Comparison of ENCODE assay signal across 21 cellular contexts in the genomic region with DNA sequence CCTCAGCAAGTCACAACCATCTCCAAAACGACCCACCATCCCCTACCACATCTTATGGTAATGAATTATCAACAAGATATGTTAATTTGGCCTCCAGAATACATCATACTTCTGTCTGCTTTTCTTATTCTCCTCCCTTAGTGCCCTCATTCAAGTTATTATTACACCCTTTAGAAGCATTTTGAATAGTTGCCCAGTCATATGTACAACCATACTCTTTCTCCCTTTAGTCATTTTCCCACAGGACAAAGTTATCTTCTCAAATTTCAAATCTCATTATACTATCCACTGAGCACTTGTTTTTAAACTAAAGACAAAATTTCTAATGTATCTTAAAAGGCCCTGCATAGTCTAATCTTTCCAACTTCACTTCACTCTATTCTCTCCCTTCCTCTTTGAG.
DNase-seq lines count a peak whose midpoint lies in the region; ATAC-seq and TF ChIP-seq lines count a peak whose summit lies in the region.
"Had no signal": no experiment of that assay in that cellular context is flagged by ENCODE, and none has a peak within 500 bp of the region (broad histone marks: within the 10 kb centered on the region; RNA-seq: fewer than 3 reads in every experiment).

No MANE protein-coding gene starts in this region.

- H3K4me2 ChIP-seq in MM.1S (ENCODE audit: low read depth, low read length): no peak overlapping the region

- H4K20me1 ChIP-seq in MM.1S (ENCODE audit: insufficient read depth, low read length): no peaks in the 10 kb centered on the region

- H2AFZ ChIP-seq in MM.1S (ENCODE audit: low read length): no peak overlapping the region
- H2AFZ ChIP-seq: parathyroid adenoma had no signal

- H3F3A ChIP-seq in MM.1S (ENCODE audit: insufficient read depth, low read length): no peaks in the 10 kb centered on the region

- H3K4me1 ChIP-seq in neutrophil (ENCODE audit: control insufficient read depth in 1 of 2, insufficient read depth in 1 of 2, low read depth in 1 of 2, low read length in 1 of 2) (peaks cover 44 to 53% of the 10 kb centered on the region in 2 experiments), MM.1S (ENCODE audit: low read length) (no peaks in the 10 kb centered on the region)
- H3K4me1 ChIP-seq: body of pancreas, parathyroid adenoma, tibial artery had no signal

- H3K4me3 ChIP-seq in AG10803 (ENCODE audit: low read length) (no peak overlapping the region), neutrophil (ENCODE audit: low read depth in 1 of 2, low read length in 1 of 2) (no peak overlapping the region), MG63 (no peak overlapping the region), MM.1S (ENCODE audit: low read length) (no peak overlapping the region)
- H3K4me3 ChIP-seq: body of pancreas, tibial artery had no signal

- H3K9me3 ChIP-seq in neutrophil (no peaks in the 10 kb centered on the region), MG63 (no peaks in the 10 kb centered on the region), MM.1S (replicated peaks; ENCODE audit: insufficient read depth, low read length) (no peaks in the 10 kb centered on the region)
- H3K9me3 ChIP-seq: body of pancreas, tibial artery had no signal

- DNase-seq in AG10803 (ENCODE audit: low read depth) (peak; percentile 31), M059J (ENCODE audit: low read depth) (peak; percentile 40), dedifferentiated amniotic fluid mesenchymal stem cell (ENCODE audit: extremely low spot score) (peak; percentile 27), MG63 (no peak), MM.1S (no peak)
- DNase-seq: activated T-cell treated with anti-CD3 and anti-CD28 coated beads, Interleukin-2, amount 50 U/mL, for 72 hours; body of pancreas; DMS53; KG1; kidney; naive thymus-derived CD4-positive, alpha-beta T cell; NCI-H1092 treated with DMSO at 0.1 percent for 48 hours; NCI-H524; stimulated activated CD4-positive, alpha-beta T cell treated with anti-CD3 and anti-CD28 coated beads, Interleukin-2, amount 100 ng/mL, for 24 hours; stimulated activated naive CD4-positive, alpha-beta T cell; SW 1271; tibial artery had no signal

- no peak for ATAC-seq in GM21717 (IDR thresholded peaks at IDR 0.05; ENCODE audit: unreplicated experiment)
- ATAC-seq in GM18873 (IDR thresholded peaks at IDR 0.05; ENCODE audit: low FRiP score, unreplicated experiment): no peak
- ATAC-seq: activated T-cell treated with anti-CD3 and anti-CD28 coated beads, Interleukin-2, amount 50 U/mL, for 72 hours; naive thymus-derived CD4-positive, alpha-beta T cell had no signal

- H3K36me3 ChIP-seq in neutrophil (no peaks in the 10 kb centered on the region), MG63 (no peaks in the 10 kb centered on the region), MM.1S (replicated peaks; ENCODE audit: insufficient read depth, low read length) (no peaks in the 10 kb centered on the region)
- H3K36me3 ChIP-seq: tibial artery had no signal

- TF ChIP-seq CTCF in AG10803 (conservative IDR thresholded peaks at IDR 0.05; ENCODE audit: low read length) (no peak), neutrophil (IDR thresholded peaks at IDR 0.05) (no peak), MM.1S (IDR thresholded peaks at IDR 0.05; ENCODE audit: low read length) (no peak)

- no peak overlapping the region for H3K9ac ChIP-seq in MM.1S (ENCODE audit: low read length)
- H3K9ac ChIP-seq: parathyroid adenoma had no signal

- H3K27me3 ChIP-seq in neutrophil (no peaks in the 10 kb centered on the region), MG63 (no peaks in the 10 kb centered on the region), MM.1S (replicated peaks; ENCODE audit: insufficient read depth, low read length) (no peaks in the 10 kb centered on the region)
- H3K27me3 ChIP-seq: body of pancreas, tibial artery had no signal

- H3K9me2 ChIP-seq in MM.1S (replicated peaks; ENCODE audit: insufficient read depth, low read length): no peaks in the 10 kb centered on the region

- H3K27ac ChIP-seq in neutrophil: peak overlapping the region; percentile 74
- no peak overlapping the region for H3K27ac ChIP-seq in MM.1S (ENCODE audit: low read length)
- H3K27ac ChIP-seq: body of pancreas, parathyroid adenoma, tibial artery had no signal

- no peaks in the 10 kb centered on the region for H3K79me2 ChIP-seq in MM.1S (ENCODE audit: low read length)
- H3K79me2 ChIP-seq: parathyroid adenoma had no signal

Comparison
In these comparisons a context has a peak if more than half of its experiments do, and no peak if none do; other contexts are left out.
1. DNase-seq: peak in AG10803 (single experiment), M059J (single experiment) and dedifferentiated amniotic fluid mesenchymal stem cell (single experiment); none in MG63 (single experiment) and MM.1S (single experiment).